In genomic region chr16:67226804-67227566, GRCh38 we compare ENCODE assay signal across 1 cellular context.
TF ChIP-seq lines count a peak whose summit lies in the region.

TSS of gene TMEM208 (plus strand) at chr16:67227130. CDS start at chr16:67227219, 89 bp downstream.

TF ChIP-seq in GM12878, 131 proteins besides CTCF, POLR2A, EP300 and RAD21 (continued from another document and continues in another):
- TF ChIP-seq E2F8 (IDR thresholded peaks at IDR 0.05; ENCODE audit: low read depth, partially characterized antibody) (peak; percentile 98), HDAC6 (IDR thresholded peaks at IDR 0.05; ENCODE audit: unreplicated experiment) (no peak), YBX1 (IDR thresholded peaks at IDR 0.05) (no peak), POLR2AphosphoS5 (IDR thresholded peaks at IDR 0.05; ENCODE audit: low read length) (peak; percentile 92), SP1 (IDR thresholded peaks at IDR 0.05; ENCODE audit: low read depth, low read length) (peak; percentile 93), BHLHE40 (IDR thresholded peaks at IDR 0.05; ENCODE audit: borderline replicate concordance in 1 of 2, low read depth in 2 of 2, low read length in 1 of 2) (peak; percentile 34 to 70; a peak in 2 of 4 replicates), HCFC1 (IDR thresholded peaks at IDR 0.05; ENCODE audit: low read length) (peak; percentile 99), NRF1 (conservative IDR thresholded peaks at IDR 0.05; ENCODE audit: low read depth, low read length) (0 out of 2 replicates have a peak, but pooled peaks have one; percentile 34), ZNF384 (IDR thresholded peaks at IDR 0.05; ENCODE audit: borderline replicate concordance, low read depth, low read length) (0 out of 2 replicates have a peak, but pooled peaks have one; percentile 9), PAX8 (IDR thresholded peaks at IDR 0.05) (no peak), JUNB (IDR thresholded peaks at IDR 0.05) (no peak), RELA (IDR thresholded peaks at IDR 0.05; ENCODE audit: borderline replicate concordance, partially characterized antibody) (peak; percentile 91), POU2F2 (IDR thresholded peaks at IDR 0.05; ENCODE audit: borderline replicate concordance, low read depth, low read length) (peak; percentile 85; the same call in 2 of the 3 replicates), PRDM15 (CRISPR knock-in tag; IDR thresholded peaks at IDR 0.05) (no peak), POLR2AphosphoS2 (IDR thresholded peaks at IDR 0.05; ENCODE audit: low read depth, low read length) (peak; percentile 37; the same call in 1 of the 2 replicates), GABPA (IDR thresholded peaks at IDR 0.05; ENCODE audit: low read depth) (peak; percentile 100), ZNF24 (IDR thresholded peaks at IDR 0.05) (no peak), CBX5 (IDR thresholded peaks at IDR 0.05; ENCODE audit: low read depth) (no peak), NR2F1 (conservative IDR thresholded peaks at IDR 0.05) (peak; percentile 43; the same call in 1 of the 2 replicates), BCLAF1 (IDR thresholded peaks at IDR 0.05) (no peak), PKNOX1 (IDR thresholded peaks at IDR 0.05) (peak; percentile 73), IKZF1 (conservative IDR thresholded peaks at IDR 0.05) (peak; percentile 99), TCF3 (IDR thresholded peaks at IDR 0.05; ENCODE audit: borderline replicate concordance, insufficient read depth, low read depth, low read length) (no peak), TARDBP (IDR thresholded peaks at IDR 0.05; ENCODE audit: borderline replicate concordance) (peak; percentile 96), ZNF687 (IDR thresholded peaks at IDR 0.05) (no peak), NBN (IDR thresholded peaks at IDR 0.05) (peak; percentile 96), NFXL1 (IDR thresholded peaks at IDR 0.05; ENCODE audit: borderline replicate concordance) (no peak; the same call in 1 of the 2 replicates), CBX3 (IDR thresholded peaks at IDR 0.05; ENCODE audit: borderline replicate concordance, low read depth) (no peak), ZNF592 (IDR thresholded peaks at IDR 0.05) (no peak), TCF12 (IDR thresholded peaks at IDR 0.05; ENCODE audit: low read depth, low read length) (no peak), BMI1 (IDR thresholded peaks at IDR 0.05; ENCODE audit: borderline replicate concordance) (no peak), MYB (IDR thresholded peaks at IDR 0.05; ENCODE audit: borderline replicate concordance, low read depth, low read length) (no peak), SRF (IDR thresholded peaks at IDR 0.05; ENCODE audit: low read depth in 2 of 2, low read length in 2 of 2) (peak; percentile 76 to 97), FOXK2 (IDR thresholded peaks at IDR 0.05) (peak; percentile 75), CHD1 (IDR thresholded peaks at IDR 0.05; ENCODE audit: low read depth, low read length) (no peak), ZBTB4 (CRISPR knock-in tag; IDR thresholded peaks at IDR 0.05) (no peak)
